ENCODE assay signal across 25 cellular contexts in the genomic region with DNA sequence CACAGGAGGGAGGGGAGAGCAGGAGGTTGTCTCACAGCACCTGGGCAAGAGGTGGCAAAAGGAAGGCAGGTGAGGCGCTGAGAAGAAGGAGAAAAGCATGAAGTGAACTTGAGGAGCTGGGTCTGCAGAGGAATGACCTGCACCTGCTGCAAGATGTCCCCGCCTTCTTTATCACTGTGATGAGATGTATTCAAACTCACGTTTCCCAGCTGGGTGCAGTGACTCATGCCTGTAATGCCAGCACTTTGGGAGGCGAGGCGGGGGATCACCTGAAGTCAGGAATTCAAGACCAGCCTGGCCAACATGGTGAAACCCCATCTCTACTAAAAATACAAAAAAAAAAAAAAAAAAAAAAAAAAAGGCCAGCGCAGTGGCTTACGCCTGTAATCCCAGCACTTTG.
"Had no signal": no experiment of that assay in that cellular context is flagged by ENCODE, and none has a peak within 500 bp of the region (broad histone marks: within the 10 kb centered on the region; RNA-seq: fewer than 3 reads in every experiment).

No MANE protein-coding gene starts in this region.

- DNase-seq: cortex of kidney; effector memory CD8-positive, alpha-beta T cell; foreskin fibroblast; gastrocnemius medialis; head of caudate nucleus; mesenchymal stem cell; naive thymus-derived CD8-positive, alpha-beta T cell; nephron progenitor cell; nucleus accumbens; psoas muscle; right cardiac atrium; stimulated activated CD4-positive, alpha-beta T cell treated with anti-CD3 and anti-CD28 coated beads, Interleukin-15, amount 100 ng/mL, for 24 hours; stimulated activated CD4-positive, alpha-beta T cell treated with anti-CD3 and anti-CD28 coated beads, Interleukin-2, amount 100 ng/mL, for 48 hours; stimulated activated naive B cell treated with anti-CD40 and anti-IgM and Interleukin-4, amounts not matched to agents 10 μg/mL and 1 μg/mL and 100 μg/mL, for 72 hours; stimulated activated naive CD8-positive, alpha-beta T cell treated with anti-CD3 and anti-CD28 coated beads, Interleukin-15, amount 100 ng/mL, for 72 hours; thyroid gland; trophoblast cell had no signal

- H3K36me3 ChIP-seq: gastrocnemius medialis, thyroid gland, vagina had no signal

- ATAC-seq: effector memory CD8-positive, alpha-beta T cell; esophagus mucosa; gastrocnemius medialis; left lobe of liver; naive thymus-derived CD8-positive, alpha-beta T cell; psoas muscle; right cardiac atrium; stimulated activated naive B cell treated with anti-CD40 and anti-IgM and Interleukin-4, amounts not matched to agents 10 μg/mL and 1 μg/mL and 100 μg/mL, for 72 hours; stimulated activated naive CD8-positive, alpha-beta T cell treated with anti-CD3 and anti-CD28 coated beads, Interleukin-15, amount 100 ng/mL, for 72 hours had no signal

- H3K27me3 ChIP-seq: gastrocnemius medialis, thyroid gland, vagina had no signal

- H3K4me1 ChIP-seq: gastrocnemius medialis, psoas muscle, thyroid gland, vagina had no signal

- H3K9me3 ChIP-seq: gastrocnemius medialis, psoas muscle, thyroid gland, vagina had no signal

- FAIRE-seq: endometrium, keratinocyte had no signal

- H3K4me3 ChIP-seq: gastrocnemius medialis, lung, psoas muscle, skin epidermis, thyroid gland, vagina had no signal

- H3K27ac ChIP-seq: epithelial cell of prostate, gastrocnemius medialis, psoas muscle, skin epidermis, thyroid gland, vagina had no signal
